In genomic region chr2:44100351-44100750, GRCh38 we compare ENCODE assay signal across 8 cellular contexts.
DNase-seq lines count a peak whose midpoint lies in the region; TF ChIP-seq lines count a peak whose summit lies in the region.

No MANE protein-coding gene starts in this region.

- no peaks in the 10 kb centered on the region for H3K9me3 ChIP-seq in tibial artery

- H3K4me3 ChIP-seq in tibial artery, result no peak overlapping the region

- peaks cover 0 to 11% (median 0%) of the 10 kb centered on the region in 4 donors for H3K4me1 ChIP-seq in tibial artery

- H3K27ac ChIP-seq in tibial artery (no peak overlapping the region), substantia nigra (ENCODE audit: low read depth, low read length, poor library complexity, severe bottlenecking) (no peak overlapping the region)

- H3K36me3 ChIP-seq in tibial artery, result no peaks in the 10 kb centered on the region

- peak; percentile 11 for DNase-seq in NCI-H146 (lab: John Stamatoyannopoulos, UW)
- DNase-seq in NCI-H146 treated with DMSO at 0.1 percent for 48 hours (lab: John Stamatoyannopoulos, UW; ENCODE audit: unreplicated experiment), result no peak
- peak; percentile 65 for DNase-seq in SKM-1 (lab: John Stamatoyannopoulos, UW; ENCODE audit: unreplicated experiment)
- DNase-seq in cardiac septum (ENCODE audit: low spot score), result peak; percentile 85
- peak; percentile 84 for DNase-seq in tibial artery
- no peak for DNase-seq in substantia nigra (lab: John Stamatoyannopoulos, UW)
- no peak for DNase-seq in activated naive CD4-positive, alpha-beta T cell treated with anti-CD3 and anti-CD28 coated beads, Interleukin-2, amount 50 U/mL, for 16 hours
- no peak for DNase-seq in NCI-H446 treated with DMSO at 0.1 percent for 48 hours (lab: John Stamatoyannopoulos, UW)

- no peaks in the 10 kb centered on the region for H3K27me3 ChIP-seq in tibial artery

- TF ChIP-seq CTCF in tibial artery (IDR thresholded peaks at IDR 0.05), result no peak

- intact Hi-C loops in cardiac septum (cut with DNase I) (loop anchor here (5.0 kb wide), 1 partner anchor 67 kb away; the partner anchor contains the start of gene PPM1B), tibial artery (cut with DNase I; ENCODE audit: low total_unique reads) (no loop called here)

Comparison
In these comparisons a context has a peak if more than half of its experiments do, and no peak if none do; other contexts are left out.
1. DNase-seq: peak in NCI-H146 (single experiment), SKM-1 (single experiment), cardiac septum (single experiment) and tibial artery (2 of 2); none in NCI-H146 treated with DMSO at 0.1 percent for 48 hours (single experiment), substantia nigra (0 of 49), activated naive CD4-positive, alpha-beta T cell treated with anti-CD3 and anti-CD28 coated beads, Interleukin-2, amount 50 U/mL, for 16 hours (single experiment) and NCI-H446 treated with DMSO at 0.1 percent for 48 hours (single experiment).